9 cellular contexts compared by ENCODE assay signal in the genomic region with DNA sequence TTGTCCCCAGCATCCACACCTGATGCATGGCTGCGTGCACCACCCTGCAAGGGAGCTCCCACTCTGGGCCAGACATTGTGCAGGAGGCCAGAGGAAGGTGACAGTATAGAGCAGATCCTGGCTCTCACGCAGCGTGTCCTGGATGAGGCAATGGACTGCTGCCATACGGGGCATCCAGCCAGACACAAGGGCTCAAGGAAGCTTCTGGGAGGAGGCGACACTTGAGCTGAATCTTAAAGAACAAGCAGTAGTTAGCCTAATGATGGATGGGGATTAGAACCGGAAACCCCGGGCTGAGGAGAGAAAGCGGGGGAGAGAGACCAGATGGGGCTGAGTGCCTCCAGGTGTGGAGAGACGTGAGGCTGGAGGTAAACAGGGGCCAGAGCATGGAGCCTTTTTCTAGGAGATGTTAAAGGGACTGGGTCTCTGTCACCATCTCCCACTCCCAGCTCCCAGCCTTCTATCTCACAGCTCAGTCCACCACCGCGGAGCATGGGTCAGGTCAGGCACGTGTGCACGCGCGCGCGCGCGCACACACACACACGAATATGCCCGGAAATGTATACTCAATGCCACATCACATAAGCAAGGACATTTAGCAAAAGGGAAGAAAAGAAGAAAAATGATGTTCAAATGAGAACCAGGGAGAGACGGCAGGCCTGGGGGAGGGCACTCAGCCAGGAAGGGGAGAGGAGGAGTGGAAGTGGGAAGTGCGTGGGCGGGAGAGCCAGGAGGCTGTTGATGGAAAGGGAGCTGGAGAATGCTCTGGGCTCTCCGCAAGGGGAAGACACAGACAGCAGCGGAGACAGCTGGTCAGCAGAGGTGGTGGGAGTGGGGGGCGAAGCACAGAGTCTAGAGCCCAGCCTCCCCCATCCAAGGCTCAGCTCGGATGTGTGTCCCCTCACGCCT. TPM values are rescaled to one million over a fixed set of nuclear protein-coding genes. Genes with fewer than 3 reads are reported as not detected.
DNase-seq lines count a peak whose midpoint lies in the region; ATAC-seq, FAIRE-seq and TF ChIP-seq lines count a peak whose summit lies in the region.
"Had no signal": no experiment of that assay in that cellular context is flagged by ENCODE, and none has a peak within 500 bp of the region (broad histone marks: within the 10 kb centered on the region; RNA-seq: fewer than 3 reads in every experiment).

No MANE protein-coding gene starts in this region.

- no peak for FAIRE-seq in RCC 7860 (lab: Jason Lieb, UNC)

- H3K4me2 ChIP-seq in trophoblast cell (ENCODE audit: low read length) = no peak overlapping the region

- H3K14ac ChIP-seq in trophoblast cell (ENCODE audit: low read length) = peak overlapping the region; percentile 38

- no peak for TF ChIP-seq CTCF in WERI-Rb-1 (IDR thresholded peaks at IDR 0.05; ENCODE audit: low read depth, low read length)

- peak overlapping the region; percentile 76 for H4K8ac ChIP-seq in trophoblast cell (ENCODE audit: low read depth, low read length)

- no CpG with 5 or more reads among the region's 29 CpGs for WGBS in trophoblast cell (ENCODE audit: extremely low coverage, insufficient coverage, insufficient read length)

- no peak overlapping the region for H3K4me3 ChIP-seq in WERI-Rb-1 (ENCODE audit: low read depth, low read length)
- no peak overlapping the region for H3K4me3 ChIP-seq in trophoblast cell (ENCODE audit: low read depth, low read length)

- H3K36me3 ChIP-seq in WERI-Rb-1 = no peaks in the 10 kb centered on the region
- H3K36me3 ChIP-seq in trophoblast cell (ENCODE audit: control insufficient read depth in 1 of 2, insufficient read depth in 2 of 2, low read length in 2 of 2) = no peaks in the 10 kb centered on the region

- H3K27me3 ChIP-seq in WERI-Rb-1 (ENCODE audit: insufficient read depth, low read depth, severe bottlenecking) (no peaks in the 10 kb centered on the region), trophoblast cell (ENCODE audit: insufficient read depth, low read length) (no peaks in the 10 kb centered on the region)

- DNase-seq in EL = peak; percentile 59
- peak; percentile 74 for DNase-seq in WERI-Rb-1
- DNase-seq in glomerular visceral epithelial cell (ENCODE audit: extremely low spot score) = peak; percentile 23
- peak; percentile 37 to 73 for DNase-seq in trophoblast cell
- no peak for DNase-seq in NCI-H2029 treated with DMSO at 0.1 percent for 48 hours (lab: John Stamatoyannopoulos, UW)
- DNase-seq in RCC 7860 (ENCODE audit: low spot score) = no peak
- DNase-seq in NCI-H2107 treated with DMSO at 0.1 percent for 48 hours (lab: John Stamatoyannopoulos, UW; ENCODE audit: unreplicated experiment) = no peak
- DNase-seq: OCI-M1 had no signal

- H4K12ac ChIP-seq in trophoblast cell (ENCODE audit: low read depth, low read length) = no peak overlapping the region

- H4K91ac ChIP-seq in trophoblast cell (ENCODE audit: low read depth, low read length) = peak overlapping the region; percentile 71

- peak overlapping the region; percentile 85 for H2AK5ac ChIP-seq in trophoblast cell (ENCODE audit: low read length)

- H3K79me2 ChIP-seq in trophoblast cell (ENCODE audit: control insufficient read depth, insufficient read depth, low read length, poor library complexity) = peaks cover 6% of the 10 kb centered on the region

- peak overlapping the region; percentile 37 for H3K27ac ChIP-seq in WERI-Rb-1
- H3K27ac ChIP-seq in trophoblast cell (ENCODE audit: low read depth, low read length) = peak overlapping the region; percentile 96

- peak overlapping the region; percentile 65 for H2BK120ac ChIP-seq in trophoblast cell (ENCODE audit: insufficient read depth, low read length, poor library complexity)

- H2AFZ ChIP-seq in trophoblast cell (ENCODE audit: insufficient read depth, low read length, poor library complexity) = peak overlapping the region; percentile 5

- H3K23ac ChIP-seq in trophoblast cell (ENCODE audit: low read length) = no peak overlapping the region

- peak overlapping the region; percentile 78 for H3K18ac ChIP-seq in trophoblast cell (ENCODE audit: low read length)

- H3K4ac ChIP-seq in trophoblast cell (ENCODE audit: low read depth, low read length) = peak overlapping the region; percentile 51

- peaks cover 38 to 40% of the 10 kb centered on the region in 2 experiments for H3K4me1 ChIP-seq in trophoblast cell (ENCODE audit: control insufficient read depth in 1 of 2, insufficient read depth in 2 of 2, low read length in 2 of 2)

- H3K79me1 ChIP-seq in trophoblast cell (ENCODE audit: low read length) = peaks cover 44% of the 10 kb centered on the region

- peak overlapping the region; percentile 37 for H2BK12ac ChIP-seq in trophoblast cell (ENCODE audit: low read length)

- H3K9me3 ChIP-seq in WERI-Rb-1 (ENCODE audit: severe bottlenecking) (no peaks in the 10 kb centered on the region), trophoblast cell (ENCODE audit: insufficient read depth, low read depth, low read length) (peaks cover 5% of the 10 kb centered on the region)

- H3K9ac ChIP-seq in trophoblast cell (ENCODE audit: low read length) = no peak overlapping the region

- no peak for ATAC-seq in GM21447 (IDR thresholded peaks at IDR 0.05; ENCODE audit: unreplicated experiment)

- H2BK5ac ChIP-seq in trophoblast cell (ENCODE audit: low read depth, low read length, poor library complexity) = peak overlapping the region; percentile 86

RNA-seq across cellular contexts. Expression of gene CCDC42, which starts 46.2 kb away (rescaled TPM):
- polyA plus RNA-seq in trophoblast cell (2013) = 0.19 and 0.25 TPM in 2 replicates

RNA-seq across cellular contexts. Expression of gene SPDYE4, which starts 60.0 kb away (rescaled TPM):
- not detected in 2 replicates for polyA plus RNA-seq in trophoblast cell (2013)

Comparison
In these comparisons a context has a peak if more than half of its experiments do, and no peak if none do; other contexts are left out.
1. DNase-seq: peak in EL (single experiment), WERI-Rb-1 (single experiment), glomerular visceral epithelial cell (single experiment) and trophoblast cell (2 of 2); none in NCI-H2029 treated with DMSO at 0.1 percent for 48 hours (single experiment), RCC 7860 (single experiment) and NCI-H2107 treated with DMSO at 0.1 percent for 48 hours (single experiment).